3 cellular contexts compared by ENCODE assay signal in the genomic region with DNA sequence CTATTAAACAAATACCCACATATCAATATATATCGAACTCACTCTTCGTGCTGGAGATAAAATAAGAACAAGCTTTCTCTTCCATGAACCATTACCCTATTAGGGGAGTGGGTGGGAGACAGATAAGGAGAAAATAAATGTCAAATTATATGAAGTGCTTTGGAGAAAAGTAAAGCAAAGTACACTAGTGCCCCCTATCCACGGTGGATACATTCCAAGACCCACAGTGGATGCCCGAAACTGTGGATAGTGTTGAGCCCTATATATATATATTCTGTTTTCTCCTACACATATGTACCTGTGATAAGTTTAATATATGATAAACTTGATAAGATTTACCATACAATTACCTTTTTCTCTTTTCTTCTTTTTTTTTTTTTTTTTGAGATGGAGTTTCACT.
TF ChIP-seq lines count a peak whose summit lies in the region.

No MANE protein-coding gene starts in this region.

TF ChIP-seq in SK-N-SH, 30 proteins besides CTCF, POLR2A, EP300 and RAD21:
- TF ChIP-seq, protein P1, sequence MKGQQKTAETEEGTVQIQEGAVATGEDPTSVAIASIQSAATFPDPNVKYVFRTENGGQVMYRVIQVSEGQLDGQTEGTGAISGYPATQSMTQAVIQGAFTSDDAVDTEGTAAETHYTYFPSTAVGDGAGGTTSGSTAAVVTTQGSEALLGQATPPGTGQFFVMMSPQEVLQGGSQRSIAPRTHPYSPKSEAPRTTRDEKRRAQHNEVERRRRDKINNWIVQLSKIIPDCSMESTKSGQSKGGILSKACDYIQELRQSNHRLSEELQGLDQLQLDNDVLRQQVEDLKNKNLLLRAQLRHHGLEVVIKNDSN (IDR thresholded peaks at IDR 0.05; ENCODE audit: borderline replicate concordance, low read depth), result no peak
- TF ChIP-seq SIN3A (IDR thresholded peaks at IDR 0.05; ENCODE audit: borderline replicate concordance, low read depth, low read length), result no peak
- no peak for TF ChIP-seq RFX5 (IDR thresholded peaks at IDR 0.05; ENCODE audit: low read length)
- TF ChIP-seq, protein P2, sequence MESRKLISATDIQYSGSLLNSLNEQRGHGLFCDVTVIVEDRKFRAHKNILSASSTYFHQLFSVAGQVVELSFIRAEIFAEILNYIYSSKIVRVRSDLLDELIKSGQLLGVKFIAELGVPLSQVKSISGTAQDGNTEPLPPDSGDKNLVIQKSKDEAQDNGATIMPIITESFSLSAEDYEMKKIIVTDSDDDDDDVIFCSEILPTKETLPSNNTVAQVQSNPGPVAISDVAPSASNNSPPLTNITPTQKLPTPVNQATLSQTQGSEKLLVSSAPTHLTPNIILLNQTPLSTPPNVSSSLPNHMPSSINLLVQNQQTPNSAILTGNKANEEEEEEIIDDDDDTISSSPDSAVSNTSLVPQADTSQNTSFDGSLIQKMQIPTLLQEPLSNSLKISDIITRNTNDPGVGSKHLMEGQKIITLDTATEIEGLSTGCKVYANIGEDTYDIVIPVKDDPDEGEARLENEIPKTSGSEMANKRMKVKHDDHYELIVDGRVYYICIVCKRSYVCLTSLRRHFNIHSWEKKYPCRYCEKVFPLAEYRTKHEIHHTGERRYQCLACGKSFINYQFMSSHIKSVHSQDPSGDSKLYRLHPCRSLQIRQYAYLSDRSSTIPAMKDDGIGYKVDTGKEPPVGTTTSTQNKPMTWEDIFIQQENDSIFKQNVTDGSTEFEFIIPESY (IDR thresholded peaks at IDR 0.05; ENCODE audit: borderline replicate concordance, low read depth), result no peak
- TF ChIP-seq ELF1 (IDR thresholded peaks at IDR 0.05), result no peak
- TF ChIP-seq TAF1 (IDR thresholded peaks at IDR 0.05; ENCODE audit: borderline replicate concordance, low read depth, low read length), result no peak
- TF ChIP-seq MEF2A (IDR thresholded peaks at IDR 0.05; ENCODE audit: borderline replicate concordance, low read depth), result no peak
- TF ChIP-seq GABPA (IDR thresholded peaks at IDR 0.05; ENCODE audit: low read depth), result no peak
- no peak for TF ChIP-seq EZH2phosphoT487 (IDR thresholded peaks at IDR 0.05; ENCODE audit: borderline replicate concordance, low read depth)
- no peak for TF ChIP-seq FOXM1 (IDR thresholded peaks at IDR 0.05; ENCODE audit: low read depth)
- no peak for TF ChIP-seq GATA2 (CRISPR knock-in tag; IDR thresholded peaks at IDR 0.05)
- TF ChIP-seq, protein P3, sequence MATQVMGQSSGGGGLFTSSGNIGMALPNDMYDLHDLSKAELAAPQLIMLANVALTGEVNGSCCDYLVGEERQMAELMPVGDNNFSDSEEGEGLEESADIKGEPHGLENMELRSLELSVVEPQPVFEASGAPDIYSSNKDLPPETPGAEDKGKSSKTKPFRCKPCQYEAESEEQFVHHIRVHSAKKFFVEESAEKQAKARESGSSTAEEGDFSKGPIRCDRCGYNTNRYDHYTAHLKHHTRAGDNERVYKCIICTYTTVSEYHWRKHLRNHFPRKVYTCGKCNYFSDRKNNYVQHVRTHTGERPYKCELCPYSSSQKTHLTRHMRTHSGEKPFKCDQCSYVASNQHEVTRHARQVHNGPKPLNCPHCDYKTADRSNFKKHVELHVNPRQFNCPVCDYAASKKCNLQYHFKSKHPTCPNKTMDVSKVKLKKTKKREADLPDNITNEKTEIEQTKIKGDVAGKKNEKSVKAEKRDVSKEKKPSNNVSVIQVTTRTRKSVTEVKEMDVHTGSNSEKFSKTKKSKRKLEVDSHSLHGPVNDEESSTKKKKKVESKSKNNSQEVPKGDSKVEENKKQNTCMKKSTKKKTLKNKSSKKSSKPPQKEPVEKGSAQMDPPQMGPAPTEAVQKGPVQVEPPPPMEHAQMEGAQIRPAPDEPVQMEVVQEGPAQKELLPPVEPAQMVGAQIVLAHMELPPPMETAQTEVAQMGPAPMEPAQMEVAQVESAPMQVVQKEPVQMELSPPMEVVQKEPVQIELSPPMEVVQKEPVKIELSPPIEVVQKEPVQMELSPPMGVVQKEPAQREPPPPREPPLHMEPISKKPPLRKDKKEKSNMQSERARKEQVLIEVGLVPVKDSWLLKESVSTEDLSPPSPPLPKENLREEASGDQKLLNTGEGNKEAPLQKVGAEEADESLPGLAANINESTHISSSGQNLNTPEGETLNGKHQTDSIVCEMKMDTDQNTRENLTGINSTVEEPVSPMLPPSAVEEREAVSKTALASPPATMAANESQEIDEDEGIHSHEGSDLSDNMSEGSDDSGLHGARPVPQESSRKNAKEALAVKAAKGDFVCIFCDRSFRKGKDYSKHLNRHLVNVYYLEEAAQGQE (IDR thresholded peaks at IDR 0.05; ENCODE audit: low read depth, low read length), result no peak
- no peak for TF ChIP-seq MXI1 (IDR thresholded peaks at IDR 0.05; ENCODE audit: low read depth, low read length)
- no peak for TF ChIP-seq POLR2AphosphoS5 (IDR thresholded peaks at IDR 0.05; ENCODE audit: low read depth, low read length)
- TF ChIP-seq NRF1 (IDR thresholded peaks at IDR 0.05; ENCODE audit: low read depth, low read length), result no peak
TF ChIP-seq in SK-N-SH: peak in this region for 0.

TF ChIP-seq in SK-N-SH treated with all-trans-retinoic acid at 6 μM for 48 hours, 23 proteins besides CTCF, POLR2A, EP300 and RAD21 (continues in another document):
- TF ChIP-seq PATZ1 (CRISPR knock-in tag; IDR thresholded peaks at IDR 0.05; ENCODE audit: borderline replicate concordance) (no peak), ZNF8 (CRISPR knock-in tag; IDR thresholded peaks at IDR 0.05) (no peak), ESRRG (CRISPR knock-in tag; IDR thresholded peaks at IDR 0.05) (no peak), PPARA (CRISPR knock-in tag; IDR thresholded peaks at IDR 0.05; ENCODE audit: borderline replicate concordance) (no peak), ARNTL (CRISPR knock-in tag; IDR thresholded peaks at IDR 0.05; ENCODE audit: borderline replicate concordance, low read depth) (no peak), ISL1 (CRISPR knock-in tag; IDR thresholded peaks at IDR 0.05) (no peak), ZFP3 (CRISPR knock-in tag; IDR thresholded peaks at IDR 0.05) (no peak), RARB (CRISPR knock-in tag; IDR thresholded peaks at IDR 0.05) (no peak), TCF4 (CRISPR knock-in tag; IDR thresholded peaks at IDR 0.05; ENCODE audit: borderline replicate concordance) (no peak), ZC3H10 (CRISPR knock-in tag; IDR thresholded peaks at IDR 0.05) (no peak), TOX (CRISPR knock-in tag; IDR thresholded peaks at IDR 0.05; ENCODE audit: borderline replicate concordance) (no peak), BACH2 (CRISPR knock-in tag; IDR thresholded peaks at IDR 0.05; ENCODE audit: borderline replicate concordance) (no peak)
- TF ChIP-seq, protein P4, sequence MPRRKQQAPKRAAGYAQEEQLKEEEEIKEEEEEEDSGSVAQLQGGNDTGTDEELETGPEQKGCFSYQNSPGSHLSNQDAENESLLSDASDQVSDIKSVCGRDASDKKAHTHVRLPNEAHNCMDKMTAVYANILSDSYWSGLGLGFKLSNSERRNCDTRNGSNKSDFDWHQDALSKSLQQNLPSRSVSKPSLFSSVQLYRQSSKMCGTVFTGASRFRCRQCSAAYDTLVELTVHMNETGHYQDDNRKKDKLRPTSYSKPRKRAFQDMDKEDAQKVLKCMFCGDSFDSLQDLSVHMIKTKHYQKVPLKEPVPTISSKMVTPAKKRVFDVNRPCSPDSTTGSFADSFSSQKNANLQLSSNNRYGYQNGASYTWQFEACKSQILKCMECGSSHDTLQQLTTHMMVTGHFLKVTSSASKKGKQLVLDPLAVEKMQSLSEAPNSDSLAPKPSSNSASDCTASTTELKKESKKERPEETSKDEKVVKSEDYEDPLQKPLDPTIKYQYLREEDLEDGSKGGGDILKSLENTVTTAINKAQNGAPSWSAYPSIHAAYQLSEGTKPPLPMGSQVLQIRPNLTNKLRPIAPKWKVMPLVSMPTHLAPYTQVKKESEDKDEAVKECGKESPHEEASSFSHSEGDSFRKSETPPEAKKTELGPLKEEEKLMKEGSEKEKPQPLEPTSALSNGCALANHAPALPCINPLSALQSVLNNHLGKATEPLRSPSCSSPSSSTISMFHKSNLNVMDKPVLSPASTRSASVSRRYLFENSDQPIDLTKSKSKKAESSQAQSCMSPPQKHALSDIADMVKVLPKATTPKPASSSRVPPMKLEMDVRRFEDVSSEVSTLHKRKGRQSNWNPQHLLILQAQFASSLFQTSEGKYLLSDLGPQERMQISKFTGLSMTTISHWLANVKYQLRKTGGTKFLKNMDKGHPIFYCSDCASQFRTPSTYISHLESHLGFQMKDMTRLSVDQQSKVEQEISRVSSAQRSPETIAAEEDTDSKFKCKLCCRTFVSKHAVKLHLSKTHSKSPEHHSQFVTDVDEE (CRISPR knock-in tag; IDR thresholded peaks at IDR 0.05), result no peak

TF ChIP-seq in WTC11, 78 proteins besides CTCF, POLR2A, EP300 and RAD21 (continued from another document):
- TF ChIP-seq ZBTB43 (CRISPR knock-in tag; IDR thresholded peaks at IDR 0.05) (no peak), GRHL2 (CRISPR knock-in tag; IDR thresholded peaks at IDR 0.05; ENCODE audit: insufficient replicate concordance, severe bottlenecking) (no peak), NFATC4 (CRISPR knock-in tag; IDR thresholded peaks at IDR 0.05) (no peak), JUN (CRISPR knock-in tag; IDR thresholded peaks at IDR 0.05) (no peak), PRRX2 (CRISPR knock-in tag; IDR thresholded peaks at IDR 0.05) (no peak), PREB (CRISPR knock-in tag; IDR thresholded peaks at IDR 0.05; ENCODE audit: borderline replicate concordance) (no peak), TCF7 (CRISPR knock-in tag; IDR thresholded peaks at IDR 0.05; ENCODE audit: low read depth) (no peak), KAT7 (CRISPR knock-in tag; IDR thresholded peaks at IDR 0.05; ENCODE audit: borderline replicate concordance) (no peak), CBFB (CRISPR knock-in tag; IDR thresholded peaks at IDR 0.05; ENCODE audit: low read depth) (no peak), TEAD1 (CRISPR knock-in tag; IDR thresholded peaks at IDR 0.05) (no peak)
- TF ChIP-seq, protein P5, sequence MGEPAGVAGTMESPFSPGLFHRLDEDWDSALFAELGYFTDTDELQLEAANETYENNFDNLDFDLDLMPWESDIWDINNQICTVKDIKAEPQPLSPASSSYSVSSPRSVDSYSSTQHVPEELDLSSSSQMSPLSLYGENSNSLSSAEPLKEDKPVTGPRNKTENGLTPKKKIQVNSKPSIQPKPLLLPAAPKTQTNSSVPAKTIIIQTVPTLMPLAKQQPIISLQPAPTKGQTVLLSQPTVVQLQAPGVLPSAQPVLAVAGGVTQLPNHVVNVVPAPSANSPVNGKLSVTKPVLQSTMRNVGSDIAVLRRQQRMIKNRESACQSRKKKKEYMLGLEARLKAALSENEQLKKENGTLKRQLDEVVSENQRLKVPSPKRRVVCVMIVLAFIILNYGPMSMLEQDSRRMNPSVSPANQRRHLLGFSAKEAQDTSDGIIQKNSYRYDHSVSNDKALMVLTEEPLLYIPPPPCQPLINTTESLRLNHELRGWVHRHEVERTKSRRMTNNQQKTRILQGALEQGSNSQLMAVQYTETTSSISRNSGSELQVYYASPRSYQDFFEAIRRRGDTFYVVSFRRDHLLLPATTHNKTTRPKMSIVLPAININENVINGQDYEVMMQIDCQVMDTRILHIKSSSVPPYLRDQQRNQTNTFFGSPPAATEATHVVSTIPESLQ (CRISPR knock-in tag; IDR thresholded peaks at IDR 0.05), result no peak
- TF ChIP-seq, protein P6, sequence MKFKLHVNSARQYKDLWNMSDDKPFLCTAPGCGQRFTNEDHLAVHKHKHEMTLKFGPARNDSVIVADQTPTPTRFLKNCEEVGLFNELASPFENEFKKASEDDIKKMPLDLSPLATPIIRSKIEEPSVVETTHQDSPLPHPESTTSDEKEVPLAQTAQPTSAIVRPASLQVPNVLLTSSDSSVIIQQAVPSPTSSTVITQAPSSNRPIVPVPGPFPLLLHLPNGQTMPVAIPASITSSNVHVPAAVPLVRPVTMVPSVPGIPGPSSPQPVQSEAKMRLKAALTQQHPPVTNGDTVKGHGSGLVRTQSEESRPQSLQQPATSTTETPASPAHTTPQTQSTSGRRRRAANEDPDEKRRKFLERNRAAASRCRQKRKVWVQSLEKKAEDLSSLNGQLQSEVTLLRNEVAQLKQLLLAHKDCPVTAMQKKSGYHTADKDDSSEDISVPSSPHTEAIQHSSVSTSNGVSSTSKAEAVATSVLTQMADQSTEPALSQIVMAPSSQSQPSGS (CRISPR knock-in tag; IDR thresholded peaks at IDR 0.05; ENCODE audit: borderline replicate concordance, low read depth), result no peak
